Comparison of ENCODE assay signal across 12 cellular contexts in the genomic region with DNA sequence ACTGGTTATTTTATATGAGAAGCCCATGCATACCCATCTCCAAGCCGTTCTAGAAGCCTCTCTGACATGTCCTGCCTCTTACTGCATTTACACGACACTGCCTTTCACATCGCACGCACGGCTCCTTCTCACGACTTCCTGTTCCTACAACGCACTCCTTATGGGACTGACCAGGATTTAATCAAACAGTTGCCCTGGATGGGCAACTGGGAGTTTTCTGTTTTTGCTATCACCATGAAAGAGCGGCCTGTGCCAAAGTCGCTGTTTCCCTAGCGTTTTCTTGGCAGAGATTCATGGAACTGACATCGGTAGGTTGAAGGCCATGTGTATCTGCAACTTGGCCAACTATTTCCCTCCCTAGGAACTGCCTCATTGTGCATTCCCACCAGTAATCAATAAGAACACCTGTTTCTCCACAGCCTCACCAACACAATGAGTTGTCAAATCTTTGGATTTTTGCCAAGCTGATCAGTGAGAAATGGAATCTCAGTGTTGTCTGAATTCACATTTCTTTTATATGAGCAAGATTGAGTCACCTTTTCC.
DNase-seq lines count a peak whose midpoint lies in the region; ATAC-seq and TF ChIP-seq lines count a peak whose summit lies in the region.
"Had no signal": no experiment of that assay in that cellular context is flagged by ENCODE, and none has a peak within 500 bp of the region (broad histone marks: within the 10 kb centered on the region; RNA-seq: fewer than 3 reads in every experiment).

No MANE protein-coding gene starts in this region.

- 43% methylated on average over 11 of the region's 11 CpGs for WGBS in prostate gland

- no peak for TF ChIP-seq POLR2A in prostate gland (IDR thresholded peaks at IDR 0.05)

- H3K9me3 ChIP-seq in colonic mucosa (no peaks in the 10 kb centered on the region), prostate gland (no peaks in the 10 kb centered on the region)
- H3K9me3 ChIP-seq: SJCRH30 had no signal

- TF ChIP-seq CTCF in colonic mucosa (IDR thresholded peaks at IDR 0.05): no peak
- no peak for TF ChIP-seq CTCF in prostate gland (IDR thresholded peaks at IDR 0.05)

- H3K9ac ChIP-seq in colonic mucosa (ENCODE audit: low read depth in 2 of 2, low read length in 2 of 2): no peak overlapping the region
- H3K9ac ChIP-seq: BLaER1 treated with 17β-estradiol and CSF1 and Interleukin-3, amounts not matched to agents 10 nM and 100 nM had no signal

- H3K27me3 ChIP-seq in colonic mucosa (no peaks in the 10 kb centered on the region), prostate gland (replicated peaks; ENCODE audit: insufficient read depth) (no peaks in the 10 kb centered on the region)
- H3K27me3 ChIP-seq: BLaER1 treated with 17β-estradiol and CSF1 and Interleukin-3, amounts not matched to agents 10 nM and 100 nM; SJCRH30 had no signal

- intact Hi-C loops in Right ventricle myocardium inferior (cut with DNase I): loop anchor here (1.0 to 10.0 kb wide), 5 partner anchors 13 to 357 kb away; no protein-coding TSS in a partner anchor
- intact Hi-C loops in left cardiac atrium (cut with DNase I): loop anchor here in 1 of 2 donors (5.0 kb wide), 1 partner anchor 55 kb away; no protein-coding TSS in a partner anchor
- intact Hi-C loops in colonic mucosa (cut with DNase I): no loop called here
- intact Hi-C loops in prostate gland (cut with DNase I): no loop called here

- ATAC-seq in Right ventricle myocardium inferior (peak; percentile 9), left cardiac atrium (no peak)
- ATAC-seq: sciatic nerve; stimulated activated effector memory CD8-positive, alpha-beta T cell treated with anti-CD3 and anti-CD28 coated beads, Interleukin-12 subunit alpha, Interleukin-12 subunit beta, amount 100 ng/mL, for 72 hours had no signal

- DNase-seq in Right ventricle myocardium inferior (ENCODE audit: missing footprints): no peak
- no peak for DNase-seq in left cardiac atrium
- DNase-seq in colonic mucosa: peak; percentile 12
- peak; percentile 88 for DNase-seq in kidney tubule cell (ENCODE audit: low spot score)
- DNase-seq in cortex of kidney (lab: John Stamatoyannopoulos, UW): no peak
- DNase-seq in SW480 (ENCODE audit: low spot score): no peak
- no peak for DNase-seq in prostate gland (ENCODE audit: low spot score)
- DNase-seq in SK-N-DZ (ENCODE audit: low spot score): no peak
- DNase-seq: SJCRH30 had no signal

- H3K4me1 ChIP-seq in colonic mucosa (no peaks in the 10 kb centered on the region), prostate gland (replicated peaks) (no peaks in the 10 kb centered on the region)

- H3K4me3 ChIP-seq in colonic mucosa (no peak overlapping the region), prostate gland (no peak overlapping the region)
- H3K4me3 ChIP-seq: BLaER1 treated with 17β-estradiol and CSF1 and Interleukin-3, amounts not matched to agents 10 nM and 100 nM; SJCRH30 had no signal

- no peak overlapping the region for H3K27ac ChIP-seq in colonic mucosa
- H3K27ac ChIP-seq in prostate gland: peak overlapping the region in 1 of 2 donors; percentile 62

- H3K36me3 ChIP-seq in colonic mucosa (no peaks in the 10 kb centered on the region), prostate gland (no peaks in the 10 kb centered on the region)
- H3K36me3 ChIP-seq: BLaER1 treated with 17β-estradiol and CSF1 and Interleukin-3, amounts not matched to agents 10 nM and 100 nM; SJCRH30 had no signal

Comparison
In these comparisons a context has a peak if more than half of its experiments do, and no peak if none do; other contexts are left out.
1. DNase-seq: peak in colonic mucosa (single experiment) and kidney tubule cell (single experiment); none in Right ventricle myocardium inferior (single experiment), left cardiac atrium (single experiment), cortex of kidney (single experiment), SW480 (single experiment), prostate gland (single experiment) and SK-N-DZ (single experiment).